1 cellular context compared by ENCODE assay signal in the genomic region with DNA sequence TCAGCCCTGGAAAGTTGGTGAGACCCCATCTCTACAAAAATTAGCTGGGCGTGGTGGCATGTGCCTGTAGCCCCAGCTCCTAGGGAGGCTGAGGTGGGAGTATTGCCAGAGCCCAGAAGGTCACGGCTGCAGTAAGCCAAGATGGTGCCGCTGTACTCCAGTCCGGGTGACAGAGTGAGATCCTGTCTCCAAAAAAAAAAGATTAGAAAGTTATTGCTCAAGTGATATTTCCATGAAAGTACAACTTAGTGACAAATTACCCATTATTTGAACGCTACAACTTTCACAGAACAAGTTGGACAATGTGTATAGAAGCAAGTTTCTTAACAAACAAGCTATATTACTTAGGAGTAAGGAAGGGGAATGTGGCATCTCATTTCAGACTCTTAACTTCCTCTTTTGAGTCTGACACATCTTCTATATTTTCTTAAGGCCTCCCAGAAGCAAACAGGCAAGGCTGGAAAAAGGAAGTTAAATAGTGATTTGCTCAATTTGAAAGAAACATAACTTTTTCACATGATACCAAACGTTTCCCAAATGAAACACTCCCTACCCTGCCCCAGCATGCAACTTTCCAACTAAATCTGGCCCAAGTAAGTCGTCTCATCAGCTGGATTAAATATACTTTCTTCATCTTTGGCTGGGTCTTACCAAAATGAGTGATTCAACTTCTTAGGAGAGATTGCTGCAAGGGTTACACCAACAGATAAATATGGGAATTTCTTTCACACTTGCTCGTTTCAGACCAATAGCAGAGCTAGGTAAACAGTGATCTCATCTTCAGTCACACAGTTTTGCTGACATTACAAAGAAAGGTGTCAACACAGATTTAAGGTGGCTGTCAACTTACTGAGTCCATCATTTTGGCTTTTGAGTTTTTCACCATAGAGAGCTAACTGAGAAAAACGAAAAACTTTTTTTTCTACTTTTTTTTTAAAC.
TF ChIP-seq lines count a peak whose summit lies in the region.

No MANE protein-coding gene starts in this region.

TF ChIP-seq in K562, 482 proteins besides CTCF, POLR2A, EP300 and RAD21 (continued from another document and continues in another):
- 0 out of 4 replicates have a peak, but pooled peaks of 1 of the 2 experiments have one; percentile 33 for TF ChIP-seq FOXK2 (conservative IDR thresholded peaks at IDR 0.05 in 1 of 2, IDR thresholded peaks at IDR 0.05 in 1 of 2; ENCODE audit: low read depth in 2 of 2)
- peak; percentile 49; the same call in 1 of the 2 replicates for TF ChIP-seq CTBP1 (IDR thresholded peaks at IDR 0.05; ENCODE audit: borderline replicate concordance)
- no peak for TF ChIP-seq RBM39 (optimal IDR thresholded peaks at IDR 0.05; ENCODE audit: low read depth, low read length)
- TF ChIP-seq JUN (IDR thresholded peaks at IDR 0.05; ENCODE audit: borderline replicate concordance, low read depth, low read length) = peak; percentile 44; the same call in 1 of the 2 replicates
- TF ChIP-seq JUN (CRISPR knock-in tag; IDR thresholded peaks at IDR 0.05; ENCODE audit: borderline replicate concordance) = no peak
- TF ChIP-seq NFIC (IDR thresholded peaks at IDR 0.05) = no peak
- no peak for TF ChIP-seq NR0B1 (IDR thresholded peaks at IDR 0.05; ENCODE audit: partially characterized antibody)
- no peak for TF ChIP-seq TAF15 (IDR thresholded peaks at IDR 0.05; ENCODE audit: low read depth, low read length)
- TF ChIP-seq ZBTB11 (CRISPR knock-in tag; IDR thresholded peaks at IDR 0.05) = peak in 1 of 3 experiments; percentile 14; a peak in 1 of 6 replicates
- no peak for TF ChIP-seq BRF1 (IDR thresholded peaks at IDR 0.05; ENCODE audit: borderline replicate concordance, extremely low read depth, insufficient read length)
- no peak for TF ChIP-seq PHF8 (IDR thresholded peaks at IDR 0.05; ENCODE audit: borderline replicate concordance, low read length)
- no peak for TF ChIP-seq ZNF695 (CRISPR knock-in tag; IDR thresholded peaks at IDR 0.05)
- TF ChIP-seq, protein P1, sequence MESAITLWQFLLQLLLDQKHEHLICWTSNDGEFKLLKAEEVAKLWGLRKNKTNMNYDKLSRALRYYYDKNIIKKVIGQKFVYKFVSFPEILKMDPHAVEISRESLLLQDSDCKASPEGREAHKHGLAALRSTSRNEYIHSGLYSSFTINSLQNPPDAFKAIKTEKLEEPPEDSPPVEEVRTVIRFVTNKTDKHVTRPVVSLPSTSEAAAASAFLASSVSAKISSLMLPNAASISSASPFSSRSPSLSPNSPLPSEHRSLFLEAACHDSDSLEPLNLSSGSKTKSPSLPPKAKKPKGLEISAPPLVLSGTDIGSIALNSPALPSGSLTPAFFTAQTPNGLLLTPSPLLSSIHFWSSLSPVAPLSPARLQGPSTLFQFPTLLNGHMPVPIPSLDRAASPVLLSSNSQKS (CRISPR knock-in tag; IDR thresholded peaks at IDR 0.05) = no peak
- no peak for TF ChIP-seq MEF2A (IDR thresholded peaks at IDR 0.05; ENCODE audit: control insufficient read depth, low read depth, low read length)
- TF ChIP-seq ETS2 (tag; IDR thresholded peaks at IDR 0.05; ENCODE audit: borderline replicate concordance, poor library complexity, severe bottlenecking) = no peak
- no peak for TF ChIP-seq HDAC6 (IDR thresholded peaks at IDR 0.05; ENCODE audit: low read depth, low read length)
- no peak for TF ChIP-seq SMARCB1 (IDR thresholded peaks at IDR 0.05; ENCODE audit: insufficient read length, low read depth)
- no peak for TF ChIP-seq ZNF282 (CRISPR knock-in tag; IDR thresholded peaks at IDR 0.05)
- TF ChIP-seq, protein P2, sequence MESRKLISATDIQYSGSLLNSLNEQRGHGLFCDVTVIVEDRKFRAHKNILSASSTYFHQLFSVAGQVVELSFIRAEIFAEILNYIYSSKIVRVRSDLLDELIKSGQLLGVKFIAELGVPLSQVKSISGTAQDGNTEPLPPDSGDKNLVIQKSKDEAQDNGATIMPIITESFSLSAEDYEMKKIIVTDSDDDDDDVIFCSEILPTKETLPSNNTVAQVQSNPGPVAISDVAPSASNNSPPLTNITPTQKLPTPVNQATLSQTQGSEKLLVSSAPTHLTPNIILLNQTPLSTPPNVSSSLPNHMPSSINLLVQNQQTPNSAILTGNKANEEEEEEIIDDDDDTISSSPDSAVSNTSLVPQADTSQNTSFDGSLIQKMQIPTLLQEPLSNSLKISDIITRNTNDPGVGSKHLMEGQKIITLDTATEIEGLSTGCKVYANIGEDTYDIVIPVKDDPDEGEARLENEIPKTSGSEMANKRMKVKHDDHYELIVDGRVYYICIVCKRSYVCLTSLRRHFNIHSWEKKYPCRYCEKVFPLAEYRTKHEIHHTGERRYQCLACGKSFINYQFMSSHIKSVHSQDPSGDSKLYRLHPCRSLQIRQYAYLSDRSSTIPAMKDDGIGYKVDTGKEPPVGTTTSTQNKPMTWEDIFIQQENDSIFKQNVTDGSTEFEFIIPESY (CRISPR knock-in tag; IDR thresholded peaks at IDR 0.05) = no peak
- TF ChIP-seq TFE3 (CRISPR knock-in tag; IDR thresholded peaks at IDR 0.05) = no peak
- TF ChIP-seq PTBP1 (IDR thresholded peaks at IDR 0.05; ENCODE audit: low read depth, low read length) = no peak
- no peak for TF ChIP-seq TCF15 (CRISPR knock-in tag; IDR thresholded peaks at IDR 0.05)
- TF ChIP-seq NCOR1 (IDR thresholded peaks at IDR 0.05) = no peak
- no peak for TF ChIP-seq ZNF384 (IDR thresholded peaks at IDR 0.05; ENCODE audit: low read depth, low read length)
- TF ChIP-seq ZNF766 (CRISPR knock-in tag; conservative IDR thresholded peaks at IDR 0.05) = peak; percentile 81; the same call in 1 of the 2 replicates
- TF ChIP-seq, protein P3, sequence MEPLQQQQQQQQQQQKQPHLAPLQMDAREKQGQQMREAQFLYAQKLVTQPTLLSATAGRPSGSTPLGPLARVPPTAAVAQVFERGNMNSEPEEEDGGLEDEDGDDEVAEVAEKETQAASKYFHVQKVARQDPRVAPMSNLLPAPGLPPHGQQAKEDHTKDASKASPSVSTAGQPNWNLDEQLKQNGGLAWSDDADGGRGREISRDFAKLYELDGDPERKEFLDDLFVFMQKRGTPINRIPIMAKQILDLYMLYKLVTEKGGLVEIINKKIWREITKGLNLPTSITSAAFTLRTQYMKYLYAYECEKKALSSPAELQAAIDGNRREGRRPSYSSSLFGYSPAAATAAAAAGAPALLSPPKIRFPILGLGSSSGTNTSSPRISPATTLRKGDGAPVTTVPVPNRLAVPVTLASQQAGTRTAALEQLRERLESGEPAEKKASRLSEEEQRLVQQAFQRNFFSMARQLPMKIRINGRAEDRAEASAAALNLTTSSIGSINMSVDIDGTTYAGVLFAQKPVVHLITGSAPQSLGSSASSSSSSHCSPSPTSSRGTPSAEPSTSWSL (CRISPR knock-in tag; IDR thresholded peaks at IDR 0.05; ENCODE audit: borderline replicate concordance) = no peak
- TF ChIP-seq, protein P4, sequence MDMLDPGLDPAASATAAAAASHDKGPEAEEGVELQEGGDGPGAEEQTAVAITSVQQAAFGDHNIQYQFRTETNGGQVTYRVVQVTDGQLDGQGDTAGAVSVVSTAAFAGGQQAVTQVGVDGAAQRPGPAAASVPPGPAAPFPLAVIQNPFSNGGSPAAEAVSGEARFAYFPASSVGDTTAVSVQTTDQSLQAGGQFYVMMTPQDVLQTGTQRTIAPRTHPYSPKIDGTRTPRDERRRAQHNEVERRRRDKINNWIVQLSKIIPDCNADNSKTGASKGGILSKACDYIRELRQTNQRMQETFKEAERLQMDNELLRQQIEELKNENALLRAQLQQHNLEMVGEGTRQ (CRISPR knock-in tag; IDR thresholded peaks at IDR 0.05) = no peak
- TF ChIP-seq TAF7 (tag; IDR thresholded peaks at IDR 0.05) = no peak
- TF ChIP-seq ZNF165 (CRISPR knock-in tag; IDR thresholded peaks at IDR 0.05; ENCODE audit: borderline replicate concordance) = no peak
- no peak for TF ChIP-seq SPI1 (IDR thresholded peaks at IDR 0.05; ENCODE audit: borderline replicate concordance, low read depth, low read length)
- TF ChIP-seq HDAC3 (IDR thresholded peaks at IDR 0.05; ENCODE audit: borderline replicate concordance, partially characterized antibody) = peak; percentile 26
- no peak for TF ChIP-seq FOXO4 (CRISPR knock-in tag; IDR thresholded peaks at IDR 0.05)
- no peak for TF ChIP-seq PHF20 (IDR thresholded peaks at IDR 0.05; ENCODE audit: partially characterized antibody)
- TF ChIP-seq, protein P5, sequence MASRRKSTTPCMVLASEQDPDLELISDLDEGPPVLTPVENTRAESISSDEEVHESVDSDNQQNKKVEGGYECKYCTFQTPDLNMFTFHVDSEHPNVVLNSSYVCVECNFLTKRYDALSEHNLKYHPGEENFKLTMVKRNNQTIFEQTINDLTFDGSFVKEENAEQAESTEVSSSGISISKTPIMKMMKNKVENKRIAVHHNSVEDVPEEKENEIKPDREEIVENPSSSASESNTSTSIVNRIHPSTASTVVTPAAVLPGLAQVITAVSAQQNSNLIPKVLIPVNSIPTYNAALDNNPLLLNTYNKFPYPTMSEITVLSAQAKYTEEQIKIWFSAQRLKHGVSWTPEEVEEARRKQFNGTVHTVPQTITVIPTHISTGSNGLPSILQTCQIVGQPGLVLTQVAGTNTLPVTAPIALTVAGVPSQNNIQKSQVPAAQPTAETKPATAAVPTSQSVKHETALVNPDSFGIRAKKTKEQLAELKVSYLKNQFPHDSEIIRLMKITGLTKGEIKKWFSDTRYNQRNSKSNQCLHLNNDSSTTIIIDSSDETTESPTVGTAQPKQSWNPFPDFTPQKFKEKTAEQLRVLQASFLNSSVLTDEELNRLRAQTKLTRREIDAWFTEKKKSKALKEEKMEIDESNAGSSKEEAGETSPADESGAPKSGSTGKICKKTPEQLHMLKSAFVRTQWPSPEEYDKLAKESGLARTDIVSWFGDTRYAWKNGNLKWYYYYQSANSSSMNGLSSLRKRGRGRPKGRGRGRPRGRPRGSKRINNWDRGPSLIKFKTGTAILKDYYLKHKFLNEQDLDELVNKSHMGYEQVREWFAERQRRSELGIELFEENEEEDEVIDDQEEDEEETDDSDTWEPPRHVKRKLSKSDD (conservative IDR thresholded peaks at IDR 0.05; ENCODE audit: low read length) = no peak
- no peak for TF ChIP-seq ATF2 (CRISPR knock-in tag; IDR thresholded peaks at IDR 0.05)
